Comparison of ENCODE assay signal across 20 cellular contexts in genomic region chr3:43330981-43331380, GRCh38. TPM values are rescaled to one million over a fixed set of nuclear protein-coding genes. Genes with fewer than 3 reads are reported as not detected.
DNase-seq lines count a peak whose midpoint lies in the region; ATAC-seq and TF ChIP-seq lines count a peak whose summit lies in the region.
"Had no signal": no experiment of that assay in that cellular context is flagged by ENCODE, and none has a peak within 500 bp of the region (broad histone marks: within the 10 kb centered on the region; RNA-seq: fewer than 3 reads in every experiment).

No MANE protein-coding gene starts in this region.

- peaks cover 22 to 47% (median 35%) of the 10 kb centered on the region in 3 donors for H3K36me3 Mint-ChIP-seq in CD8-positive, alpha-beta memory T cell
- H3K36me3 Mint-ChIP-seq in T-cell: peaks cover 43% of the 10 kb centered on the region

- TF ChIP-seq CTCF in fibroblast of mammary gland (conservative IDR thresholded peaks at IDR 0.05; ENCODE audit: control insufficient read depth, insufficient read depth, low read depth, low read length): no peak

- H3K27ac Mint-ChIP-seq in CD8-positive, alpha-beta memory T cell: peak overlapping the region in 5 of 8 donors; percentile 12 to 83 (median 64)
- H3K27ac Mint-ChIP-seq in T-cell: peak overlapping the region; percentile 50 to 74
- H3K27ac Mint-ChIP-seq: activated naive CD8-positive, alpha-beta T cell treated with anti-CD3 and anti-CD28 coated beads, Interleukin-2, amount 10 ng/mL, durations not matched to agents 7 days and 5 days had no signal

- no peaks in the 10 kb centered on the region for H3K27me3 Mint-ChIP-seq in CD8-positive, alpha-beta memory T cell
- no peaks in the 10 kb centered on the region for H3K27me3 Mint-ChIP-seq in T-cell
- H3K27me3 Mint-ChIP-seq: activated naive CD8-positive, alpha-beta T cell treated with anti-CD3 and anti-CD28 coated beads, Interleukin-2, amount 10 ng/mL, durations not matched to agents 7 days and 5 days had no signal

- H3K9me3 ChIP-seq in CD8-positive, alpha-beta memory T cell (ENCODE audit: low read length): peaks cover 4% of the 10 kb centered on the region

- ATAC-seq in T-cell (replicated peaks in 1 of 4) (no peak), HG03280 (IDR thresholded peaks at IDR 0.05; ENCODE audit: unreplicated experiment) (no peak)
- ATAC-seq: heart right ventricle had no signal

- no peak overlapping the region for H3K27ac ChIP-seq in CD8-positive, alpha-beta memory T cell (ENCODE audit: low read depth, low read length)
- H3K27ac ChIP-seq: transverse colon, VCaP had no signal

- peaks cover 68 to 74% (median 73%) of the 10 kb centered on the region in 3 donors for H3K4me1 Mint-ChIP-seq in CD8-positive, alpha-beta memory T cell
- peaks cover 58 to 68% (median 63%) of the 10 kb centered on the region in 3 donors for H3K4me1 Mint-ChIP-seq in T-cell

- POLR2A ChIA-PET in CD8-positive, alpha-beta memory T cell (lab: Charles Lee): no interaction called here
- POLR2A ChIA-PET in T-cell (lab: Charles Lee): no interaction called here

- H3K9me3 Mint-ChIP-seq in CD8-positive, alpha-beta memory T cell: peaks cover 6 to 11% (median 9%) of the 10 kb centered on the region in 5 donors
- H3K9me3 Mint-ChIP-seq in T-cell: peaks cover 4 to 11% (median 7%) of the 10 kb centered on the region in 3 donors

- H3K27me3 ChIP-seq in CD8-positive, alpha-beta memory T cell (ENCODE audit: insufficient read depth, low read length, poor library complexity, severe bottlenecking): no peaks in the 10 kb centered on the region
- H3K27me3 ChIP-seq: dorsolateral prefrontal cortex, heart right ventricle, transverse colon had no signal

- DNase-seq in AG08395 (ENCODE audit: low spot score) (peak; percentile 18), T-cell (no peak), fibroblast of mammary gland (ENCODE audit: low read depth) (peak; percentile 28), HuH-7 (ENCODE audit: low spot score) (no peak)
- no peak for DNase-seq in CD8-positive, alpha-beta memory T cell
- no peak for DNase-seq in central memory CD4-positive, alpha-beta T cell
- no peak for DNase-seq in NK-92 treated with Interleukin-12 subunit alpha and Interleukin-12 subunit beta, amount 100 ng/mL, for 24 hours (lab: John Stamatoyannopoulos, UW)
- DNase-seq: activated naive CD8-positive, alpha-beta T cell treated with anti-CD3 and anti-CD28 coated beads, Interleukin-2, amount 10 ng/mL, durations not matched to agents 7 days and 5 days; activated T-cell treated with anti-CD3 and anti-CD28 coated beads, Interleukin-2, amount 50 U/mL, for 1 hour; COR-L47; dorsolateral prefrontal cortex; heart right ventricle; NCI-H526; posterior cingulate gyrus; SHP77; stimulated activated CD4-positive, alpha-beta T cell treated with anti-CD3 and anti-CD28 coated beads, Interleukin-1b, Interleukin-23, amount 100 ng/mL, for 48 hours; stimulated activated naive CD4-positive, alpha-beta T cell; transverse colon had no signal

- no peak overlapping the region for H3K4me3 ChIP-seq in CD8-positive, alpha-beta memory T cell (ENCODE audit: low read length)
- H3K4me3 ChIP-seq in fibroblast of mammary gland (ENCODE audit: control insufficient read depth, low read depth, low read length): no peak overlapping the region
- H3K4me3 ChIP-seq: dorsolateral prefrontal cortex, heart right ventricle, transverse colon had no signal

- H3K4me3 Mint-ChIP-seq in CD8-positive, alpha-beta memory T cell: peak overlapping the region in 2 of 7 donors; percentile 14 to 25
- H3K4me3 Mint-ChIP-seq in T-cell: peak overlapping the region in 1 of 3 donors; percentile 13
- H3K4me3 Mint-ChIP-seq: activated naive CD8-positive, alpha-beta T cell treated with anti-CD3 and anti-CD28 coated beads, Interleukin-2, amount 10 ng/mL, durations not matched to agents 7 days and 5 days had no signal

- peaks cover 15% of the 10 kb centered on the region for H3K36me3 ChIP-seq in CD8-positive, alpha-beta memory T cell (ENCODE audit: insufficient read depth, low read length)

- peaks cover 40% of the 10 kb centered on the region for H3K4me1 ChIP-seq in CD8-positive, alpha-beta memory T cell (ENCODE audit: insufficient read depth, low read length)

- CTCF ChIA-PET in CD8-positive, alpha-beta memory T cell (lab: Charles Lee): no interaction called here
- CTCF ChIA-PET in T-cell (lab: Charles Lee): no interaction called here

RNA-seq across cellular contexts. Expression of gene SNRK, which starts 44.6 kb away (rescaled TPM):
- total RNA-seq in CD8-positive, alpha-beta memory T cell: 10 to 100 TPM; 34.2 to 35.9 TPM
- 55.1 TPM for polyA plus RNA-seq in CD8-positive, alpha-beta memory T cell
- 100 to 1,000 TPM in 3 of 5 donors, 10 to 100 TPM in 2; 88.1 to 165 (median 107) TPM for total RNA-seq in T-cell

Comparison
In these comparisons a context has a peak if more than half of its experiments do, and no peak if none do; other contexts are left out.
1. DNase-seq: peak in AG08395 (single experiment) and fibroblast of mammary gland (single experiment); none in CD8-positive, alpha-beta memory T cell (0 of 5), T-cell (0 of 34), central memory CD4-positive, alpha-beta T cell (single experiment), NK-92 treated with Interleukin-12 subunit alpha and Interleukin-12 subunit beta, amount 100 ng/mL, for 24 hours (single experiment) and HuH-7 (single experiment).